In genomic region chr17:79987890-79988162, GRCh38 we compare ENCODE assay signal across 14 cellular contexts. TPM values are rescaled to one million over a fixed set of nuclear protein-coding genes. Genes with fewer than 3 reads are reported as not detected.
DNase-seq lines count a peak whose midpoint lies in the region; ATAC-seq and TF ChIP-seq lines count a peak whose summit lies in the region.
"Had no signal": no experiment of that assay in that cellular context is flagged by ENCODE, and none has a peak within 500 bp of the region (broad histone marks: within the 10 kb centered on the region; RNA-seq: fewer than 3 reads in every experiment).

No MANE protein-coding gene starts in this region.

- no peak overlapping the region for H3K23ac ChIP-seq in trophoblast cell (ENCODE audit: low read length)

- H3K27me3 ChIP-seq in A673 (replicated peaks; ENCODE audit: insufficient read depth, low read depth, low read length, poor library complexity): no peaks in the 10 kb centered on the region
- H3K27me3 ChIP-seq in NT2/D1 (ENCODE audit: insufficient read depth, insufficient read length): no peaks in the 10 kb centered on the region
- H3K27me3 ChIP-seq in trophoblast cell (ENCODE audit: insufficient read depth, low read length): no peaks in the 10 kb centered on the region

- H3K36me3 ChIP-seq in A673 (ENCODE audit: insufficient read depth, low read length, poor library complexity, severe bottlenecking): no peaks in the 10 kb centered on the region
- peaks cover 13% of the 10 kb centered on the region for H3K36me3 ChIP-seq in NT2/D1 (ENCODE audit: insufficient read depth, insufficient read length, low read length)
- no peaks in the 10 kb centered on the region for H3K36me3 ChIP-seq in trophoblast cell (ENCODE audit: control insufficient read depth in 1 of 2, insufficient read depth in 2 of 2, low read length in 2 of 2)

- ATAC-seq in HG03457 (IDR thresholded peaks at IDR 0.05; ENCODE audit: unreplicated experiment): no peak

- H3K27me3 Mint-ChIP-seq in activated CD4-positive, alpha-beta memory T cell treated with anti-CD3 and anti-CD28 coated beads, Interleukin-2, amount 10 ng/mL, durations not matched to agents 7 days and 5 days: peaks cover 11% of the 10 kb centered on the region
- H3K27me3 Mint-ChIP-seq: naive thymus-derived CD8-positive, alpha-beta T cell had no signal

- no peak overlapping the region for H2AFZ ChIP-seq in trophoblast cell (ENCODE audit: insufficient read depth, low read length, poor library complexity)

- no peak overlapping the region for H4K8ac ChIP-seq in trophoblast cell (ENCODE audit: low read depth, low read length)

- TF ChIP-seq CTCF in A673 (conservative IDR thresholded peaks at IDR 0.05; ENCODE audit: low read depth, low read length) (no peak), epithelial cell of proximal tubule (conservative IDR thresholded peaks at IDR 0.05; ENCODE audit: low read depth, low read length) (no peak)

- H3K4me1 ChIP-seq in A673 (ENCODE audit: insufficient read depth, low read length, poor library complexity, severe bottlenecking) (peaks cover 49% of the 10 kb centered on the region), NT2/D1 (ENCODE audit: insufficient read depth, insufficient read length) (peaks cover 39% of the 10 kb centered on the region), trophoblast cell (ENCODE audit: control insufficient read depth in 1 of 2, insufficient read depth in 2 of 2, low read length in 2 of 2) (peaks cover 37 to 47% of the 10 kb centered on the region in 2 experiments)

- H3K79me1 ChIP-seq in trophoblast cell (ENCODE audit: low read length): peaks cover 13% of the 10 kb centered on the region

- no peak overlapping the region for H3K4me3 ChIP-seq in A673 (ENCODE audit: low read depth, low read length, poor library complexity, severe bottlenecking)
- H3K4me3 ChIP-seq in NT2/D1 (ENCODE audit: insufficient read length, low read depth): no peak overlapping the region
- peak overlapping the region; percentile 9 for H3K4me3 ChIP-seq in epithelial cell of proximal tubule (ENCODE audit: low read depth, low read length)
- H3K4me3 ChIP-seq in trophoblast cell (ENCODE audit: low read depth, low read length): no peak overlapping the region

- H3K4me2 ChIP-seq in trophoblast cell (ENCODE audit: low read length): no peak overlapping the region

- H4K91ac ChIP-seq in trophoblast cell (ENCODE audit: low read depth, low read length): peak overlapping the region; percentile 3

- no peaks in the 10 kb centered on the region for H3K79me2 ChIP-seq in trophoblast cell (ENCODE audit: control insufficient read depth, insufficient read depth, low read length, poor library complexity)

- no peak overlapping the region for H3K4me3 Mint-ChIP-seq in activated CD4-positive, alpha-beta memory T cell treated with anti-CD3 and anti-CD28 coated beads, Interleukin-2, amount 10 ng/mL, durations not matched to agents 7 days and 5 days
- H3K4me3 Mint-ChIP-seq: T-helper 1 cell treated with Interleukin-12 subunit alpha and Interleukin-12 subunit beta and Interleukin-4 antibody, amounts not matched to agents 30 μg/mL and 1 μg/mL, for 36 hours had no signal

- H3K27ac ChIP-seq in A673 (ENCODE audit: low read depth, low read length, poor library complexity, severe bottlenecking) (peak overlapping the region; percentile 5), trophoblast cell (ENCODE audit: low read depth, low read length) (no peak overlapping the region)

- H3K27ac Mint-ChIP-seq in activated CD4-positive, alpha-beta memory T cell treated with anti-CD3 and anti-CD28 coated beads, Interleukin-2, amount 10 ng/mL, durations not matched to agents 7 days and 5 days: no peak overlapping the region
- H3K27ac Mint-ChIP-seq: T-helper 1 cell treated with Interleukin-12 subunit alpha and Interleukin-12 subunit beta and Interleukin-4 antibody, amounts not matched to agents 30 μg/mL and 1 μg/mL, for 36 hours had no signal

- H3K4me1 Mint-ChIP-seq in activated CD4-positive, alpha-beta memory T cell treated with anti-CD3 and anti-CD28 coated beads, Interleukin-2, amount 10 ng/mL, durations not matched to agents 7 days and 5 days: peaks cover 9% of the 10 kb centered on the region

- H2AK5ac ChIP-seq in trophoblast cell (ENCODE audit: low read length): no peak overlapping the region

- no CpG with 5 or more reads among the region's 9 CpGs for WGBS in trophoblast cell (ENCODE audit: extremely low coverage, insufficient coverage, insufficient read length)

- POLR2A ChIA-PET in A673 (lab: Charles Lee; ENCODE audit: low non-redundant PET): no interaction called here
- POLR2A ChIA-PET in activated CD4-positive, alpha-beta memory T cell treated with anti-CD3 and anti-CD28 coated beads, Interleukin-2, amount 10 ng/mL, durations not matched to agents 7 days and 5 days (lab: Charles Lee): no interaction called here

- H3K18ac ChIP-seq in trophoblast cell (ENCODE audit: low read length): no peak overlapping the region

- H3K9ac ChIP-seq in NT2/D1 (ENCODE audit: insufficient read length, low read depth) (peak overlapping the region; percentile 44), trophoblast cell (ENCODE audit: low read length) (no peak overlapping the region)

- no peak overlapping the region for H2BK12ac ChIP-seq in trophoblast cell (ENCODE audit: low read length)

- no peaks in the 10 kb centered on the region for H3K36me3 Mint-ChIP-seq in activated CD4-positive, alpha-beta memory T cell treated with anti-CD3 and anti-CD28 coated beads, Interleukin-2, amount 10 ng/mL, durations not matched to agents 7 days and 5 days (ENCODE audit: low read depth)
- H3K36me3 Mint-ChIP-seq: naive thymus-derived CD8-positive, alpha-beta T cell had no signal

- H3K9me3 Mint-ChIP-seq in activated CD4-positive, alpha-beta memory T cell treated with anti-CD3 and anti-CD28 coated beads, Interleukin-2, amount 10 ng/mL, durations not matched to agents 7 days and 5 days: no peaks in the 10 kb centered on the region
- H3K9me3 Mint-ChIP-seq: naive thymus-derived CD8-positive, alpha-beta T cell; T-helper 1 cell treated with Interleukin-12 subunit alpha and Interleukin-12 subunit beta and Interleukin-4 antibody, amounts not matched to agents 30 μg/mL and 1 μg/mL, for 36 hours had no signal

- no peak overlapping the region for H4K12ac ChIP-seq in trophoblast cell (ENCODE audit: low read depth, low read length)

- H3K14ac ChIP-seq in trophoblast cell (ENCODE audit: low read length): no peak overlapping the region

- no peak overlapping the region for H2BK5ac ChIP-seq in trophoblast cell (ENCODE audit: low read depth, low read length, poor library complexity)

- H2BK120ac ChIP-seq in trophoblast cell (ENCODE audit: insufficient read depth, low read length, poor library complexity): no peak overlapping the region

- no peaks in the 10 kb centered on the region for H3K9me3 ChIP-seq in A673 (ENCODE audit: low read depth, low read length, poor library complexity, severe bottlenecking)
- H3K9me3 ChIP-seq in NT2/D1 (ENCODE audit: insufficient read depth, low read length): no peaks in the 10 kb centered on the region
- H3K9me3 ChIP-seq in trophoblast cell (ENCODE audit: insufficient read depth, low read depth, low read length): no peaks in the 10 kb centered on the region

- intact Hi-C loops in A673 (cut with micrococcal nuclease; ENCODE audit: unreplicated experiment): no loop called here

- DNase-seq in A673 (ENCODE audit: low spot score): no peak
- DNase-seq in NT2/D1 (ENCODE audit: low read depth, low spot score): no peak
- no peak for DNase-seq in epithelial cell of proximal tubule (ENCODE audit: low read depth)
- DNase-seq in trophoblast cell: no peak
- DNase-seq in GDM1 (lab: John Stamatoyannopoulos, UW): no peak
- DNase-seq in dermis blood vessel endothelial cell: no peak
- DNase-seq in activated CD4-positive, alpha-beta memory T cell treated with anti-CD3 and anti-CD28 coated beads, Interleukin-2, amount 10 ng/mL, durations not matched to agents 7 days and 5 days: no peak
- DNase-seq: effector CD8-positive, alpha-beta T cell; KG1; NCI-H1436 treated with DMSO at 0.1 percent for 48 hours; NCI-H524 had no signal

- CTCF ChIA-PET in A673 (lab: Charles Lee): interaction anchor here (0.6 kb wide), 2 partner anchors 40 to 199 kb away, joined by 3 to 7 read pairs; no protein-coding TSS in a partner anchor
- CTCF ChIA-PET in activated CD4-positive, alpha-beta memory T cell treated with anti-CD3 and anti-CD28 coated beads, Interleukin-2, amount 10 ng/mL, durations not matched to agents 7 days and 5 days (lab: Charles Lee): no interaction called here

- no TSS peak for BruUV-seq in A673 (replicated peaks; lab: Mats Ljungman, UMichigan)

- H3K4ac ChIP-seq in trophoblast cell (ENCODE audit: low read depth, low read length): no peak overlapping the region

RNA-seq across cellular contexts. Expression of gene TBC1D16, which starts 47.8 kb away (rescaled TPM):
- 49.1 and 54.7 TPM in 2 replicates for total RNA-seq in A673 (2021)
- total RNA-seq in epithelial cell of proximal tubule: 19.9 and 25.7 TPM in 2 replicates
- 12.9 and 13.9 TPM in 2 replicates for polyA plus RNA-seq in trophoblast cell (2013)
- 44.9 and 61.8 TPM in 2 replicates for total RNA-seq in dermis blood vessel endothelial cell
- under 1 TPM; 0.63 TPM for total RNA-seq in activated CD4-positive, alpha-beta memory T cell treated with anti-CD3 and anti-CD28 coated beads, Interleukin-2, amount 10 ng/mL, durations not matched to agents 7 days and 5 days

RNA-seq across cellular contexts. Expression of gene CCDC40, which starts 48.6 kb away (rescaled TPM):
- total RNA-seq in A673 (2021) (3.5 and 6.4 TPM in 2 replicates), epithelial cell of proximal tubule (1.3 and 2.2 TPM in 2 replicates), dermis blood vessel endothelial cell (1.4 and 2.2 TPM in 2 replicates)
- polyA plus RNA-seq in trophoblast cell (2013): 1.3 TPM in 2 replicates
- not detected for total RNA-seq in activated CD4-positive, alpha-beta memory T cell treated with anti-CD3 and anti-CD28 coated beads, Interleukin-2, amount 10 ng/mL, durations not matched to agents 7 days and 5 days

Comparison
In these comparisons a context has a peak if more than half of its experiments do, and no peak if none do; other contexts are left out.
1. RNA of gene TBC1D16, which starts 47.8 kb away (total RNA-seq): 49.1 to 54.7 TPM in A673, 44.9 to 61.8 TPM in dermis blood vessel endothelial cell and 19.9 to 25.7 TPM in epithelial cell of proximal tubule; 0.63 TPM in activated CD4-positive, alpha-beta memory T cell treated with anti-CD3 and anti-CD28 coated beads, Interleukin-2, amount 10 ng/mL, durations not matched to agents 7 days and 5 days; every median in the first group is over 10 times any median in the second.